17 cellular contexts compared by ENCODE assay signal in genomic region chr13:62387642-62388041, GRCh38.
A peak's percentile ranks its signal among the peaks of the same experiment; 100 is the strongest.
DNase-seq lines count a peak whose midpoint lies in the region; TF ChIP-seq lines count a peak whose summit lies in the region.
"Had no signal": no experiment of that assay in that cellular context is flagged by ENCODE, and none has a peak within 500 bp of the region (broad histone marks: within the 10 kb centered on the region; RNA-seq: fewer than 3 reads in every experiment).

No MANE protein-coding gene starts in this region.

- H3K36me3 ChIP-seq in endodermal cell (ENCODE audit: control insufficient read depth, insufficient read depth, low read length) = no peaks in the 10 kb centered on the region
- H3K36me3 ChIP-seq: colonic mucosa, ovary had no signal

- peaks cover 4% of the 10 kb centered on the region for H3K4me1 ChIP-seq in endodermal cell (ENCODE audit: control insufficient read depth, insufficient read depth, low read length)
- H3K4me1 ChIP-seq: colonic mucosa had no signal

- DNase-seq in DMS53 (lab: John Stamatoyannopoulos, UW) (peak; percentile 14), DMS53 treated with DMSO at 0.1 percent for 48 hours (lab: John Stamatoyannopoulos, UW; ENCODE audit: unreplicated experiment) (no peak), NCI-H460 (ENCODE audit: extremely low read depth, low read depth) (peak; percentile 5), endodermal cell (no peak), progenitor cell of endocrine pancreas (ENCODE audit: low spot score, unreplicated experiment) (no peak), SIG-M5 treated with dmso at 0.1 percent for 504 hours (lab: John Stamatoyannopoulos, UW; ENCODE audit: unreplicated experiment) (no peak), cortex of kidney (lab: John Stamatoyannopoulos, UW) (no peak), posterior vena cava (ENCODE audit: low spot score) (no peak)
- DNase-seq: activated CD4-positive, alpha-beta T cell treated with anti-CD3 and anti-CD28 coated beads for 4 hours; activated naive CD4-positive, alpha-beta T cell treated with anti-CD3 and anti-CD28 coated beads for 36 hours; colonic mucosa; EL; KG1; NCI-H345; ovary; stimulated activated CD4-positive, alpha-beta T cell treated with anti-CD3 and anti-CD28 coated beads, Interleukin-1b, Interleukin-23, amount 100 ng/mL, for 48 hours; stimulated activated naive CD4-positive, alpha-beta T cell treated with Interleukin-2 at 50 U/mL for 16 hours had no signal

- H3K9me3 Mint-ChIP-seq in endodermal cell (no peaks in the 10 kb centered on the region), progenitor cell of endocrine pancreas (ENCODE audit: low read depth) (no peaks in the 10 kb centered on the region)

- no peaks in the 10 kb centered on the region for H3K9me3 ChIP-seq in endodermal cell (ENCODE audit: control insufficient read depth, low read length)
- H3K9me3 ChIP-seq: colonic mucosa, ovary had no signal

- H3K4me1 Mint-ChIP-seq in endodermal cell (peaks cover 19% of the 10 kb centered on the region), progenitor cell of endocrine pancreas (ENCODE audit: low read depth) (peaks cover 8% of the 10 kb centered on the region)

- H3K27ac Mint-ChIP-seq in endodermal cell (peak overlapping the region; percentile 74), progenitor cell of endocrine pancreas (no peak overlapping the region)
- H3K27ac Mint-ChIP-seq: activated naive CD4-positive, alpha-beta T cell treated with anti-CD3 and anti-CD28 coated beads for 36 hours had no signal

- H3K4me3 Mint-ChIP-seq in endodermal cell (no peak overlapping the region), progenitor cell of endocrine pancreas (ENCODE audit: low read depth) (no peak overlapping the region)
- H3K4me3 Mint-ChIP-seq: activated naive CD4-positive, alpha-beta T cell treated with anti-CD3 and anti-CD28 coated beads for 36 hours had no signal

- H3K27me3 Mint-ChIP-seq in endodermal cell (ENCODE audit: insufficient read depth) (no peaks in the 10 kb centered on the region), progenitor cell of endocrine pancreas (no peaks in the 10 kb centered on the region)

- no peak overlapping the region for H3K9ac ChIP-seq in endodermal cell (ENCODE audit: extremely low read depth, low read length, poor library complexity, severe bottlenecking)

- TF ChIP-seq CTCF in endodermal cell (conservative IDR thresholded peaks at IDR 0.05) = peak; percentile 76
- peak; percentile 65 for TF ChIP-seq CTCF in progenitor cell of endocrine pancreas (IDR thresholded peaks at IDR 0.05; ENCODE audit: unreplicated experiment)

- no peak overlapping the region for H3K4me3 ChIP-seq in endodermal cell (ENCODE audit: low read length)
- H3K4me3 ChIP-seq: colonic mucosa, ovary had no signal

- WGBS in endodermal cell (ENCODE audit: insufficient coverage in 1 of 2, insufficient read length in 1 of 2), 2 experiments = 54% methylated on average over 1 of the region's 3 CpGs; no CpG with 5 or more reads in 1 of the 2 experiments

- intact Hi-C loops in posterior vena cava (cut with DNase I) = no loop called here

- H3K36me3 Mint-ChIP-seq in endodermal cell (ENCODE audit: low read depth) = no peaks in the 10 kb centered on the region
- H3K36me3 Mint-ChIP-seq in progenitor cell of endocrine pancreas (ENCODE audit: insufficient read depth) = no peaks in the 10 kb centered on the region

- no peak overlapping the region for H3K27ac ChIP-seq in endodermal cell (ENCODE audit: low read depth, low read length)
- H3K27ac ChIP-seq: colonic mucosa, ovary had no signal

- H3K27me3 ChIP-seq in endodermal cell (ENCODE audit: control insufficient read depth, insufficient read depth, low read length, poor library complexity, severe bottlenecking) = no peaks in the 10 kb centered on the region
- H3K27me3 ChIP-seq: colonic mucosa, ovary had no signal

Comparison
In these comparisons a context has a peak if more than half of its experiments do, and no peak if none do; other contexts are left out.
1. DNase-seq: peak in DMS53 (single experiment) and NCI-H460 (single experiment); none in DMS53 treated with DMSO at 0.1 percent for 48 hours (single experiment), endodermal cell (single experiment), progenitor cell of endocrine pancreas (single experiment), SIG-M5 treated with dmso at 0.1 percent for 504 hours (single experiment), cortex of kidney (single experiment) and posterior vena cava (single experiment).